ENCODE assay signal across 8 cellular contexts in genomic region chr14:92692822-92693226, GRCh38. TPM values are rescaled to one million over a fixed set of nuclear protein-coding genes. Genes with fewer than 3 reads are reported as not detected.
DNase-seq lines count a peak whose midpoint lies in the region; ATAC-seq and TF ChIP-seq lines count a peak whose summit lies in the region.

No MANE protein-coding gene starts in this region.

- no peaks in the 10 kb centered on the region for H3K4me1 Mint-ChIP-seq in activated T-helper 1 cell treated with anti-CD3 and anti-CD28 coated beads, Interleukin-12 subunit alpha, Interleukin-12 subunit beta, Interleukin-2, Interleukin-4 antibody, amounts not matched to agents 30 ng/mL and 10 ng/mL and 1 ng/mL, durations not matched to agents 14 hours and 24 hours and 36 hours (ENCODE audit: low read depth)

- in situ Hi-C loops in transverse colon (cut with MboI; ENCODE audit: low pct_ligation_motif_present in 1 of 4, low pct_unique_long_range_greater_than_20kb in 1 of 4, low sequenced_read_pairs in 3 of 4): loop anchor here (25.0 kb wide), 2 partner anchors 94 to 556 kb away; partner anchors contain the start of gene GOLGA5 (in 1 of the 4)

- H3K27ac ChIP-seq in heart left ventricle (peak overlapping the region in 9 of 12 donors; percentile 18 to 76 (median 53)), transverse colon (peak overlapping the region in 3 of 4 donors; percentile 3 to 41 (median 13))

- WGBS in heart left ventricle, 4 donors: 8 to 28% (median 17%) methylated on average over 2 of the region's 2 CpGs
- 10% methylated on average over 2 of the region's 2 CpGs; no CpG with 5 or more reads in 1 of the 2 donors for WGBS in transverse colon (ENCODE audit: low coverage in 1 of 2), 2 donors

- no peaks in the 10 kb centered on the region for H3K36me3 Mint-ChIP-seq in activated T-helper 1 cell treated with anti-CD3 and anti-CD28 coated beads, Interleukin-12 subunit alpha, Interleukin-12 subunit beta, Interleukin-2, Interleukin-4 antibody, amounts not matched to agents 30 ng/mL and 10 ng/mL and 1 ng/mL, durations not matched to agents 14 hours and 24 hours and 36 hours (ENCODE audit: low read depth)

- H3K27me3 ChIP-seq in heart left ventricle: no peaks in the 10 kb centered on the region
- no peaks in the 10 kb centered on the region for H3K27me3 ChIP-seq in transverse colon

- TF ChIP-seq EP300 in transverse colon (IDR thresholded peaks at IDR 0.05; ENCODE audit: low read depth): no peak

- no peak overlapping the region for H3K27ac Mint-ChIP-seq in activated T-helper 1 cell treated with anti-CD3 and anti-CD28 coated beads, Interleukin-12 subunit alpha, Interleukin-12 subunit beta, Interleukin-2, Interleukin-4 antibody, amounts not matched to agents 30 ng/mL and 10 ng/mL and 1 ng/mL, durations not matched to agents 14 hours and 24 hours and 36 hours

- H3K27me3 Mint-ChIP-seq in activated T-helper 1 cell treated with anti-CD3 and anti-CD28 coated beads, Interleukin-12 subunit alpha, Interleukin-12 subunit beta, Interleukin-2, Interleukin-4 antibody, amounts not matched to agents 30 ng/mL and 10 ng/mL and 1 ng/mL, durations not matched to agents 14 hours and 24 hours and 36 hours (ENCODE audit: insufficient read depth): peaks cover 16% of the 10 kb centered on the region

- no peak overlapping the region for H3K4me3 Mint-ChIP-seq in activated T-helper 1 cell treated with anti-CD3 and anti-CD28 coated beads, Interleukin-12 subunit alpha, Interleukin-12 subunit beta, Interleukin-2, Interleukin-4 antibody, amounts not matched to agents 30 ng/mL and 10 ng/mL and 1 ng/mL, durations not matched to agents 14 hours and 24 hours and 36 hours

- peaks cover 0 to 23% (median 0%) of the 10 kb centered on the region in 9 donors for H3K36me3 ChIP-seq in heart left ventricle
- no peaks in the 10 kb centered on the region for H3K36me3 ChIP-seq in transverse colon

- peak; percentile 14 for DNase-seq in activated T-helper 1 cell treated with Interleukin-2 at 50 U/mL for 16 hours (ENCODE audit: low read depth)
- DNase-seq in activated T-helper 1 cell treated with anti-CD3 and anti-CD28 coated beads, Interleukin-12 subunit alpha, Interleukin-12 subunit beta, Interleukin-2, Interleukin-4 antibody, amounts not matched to agents 30 ng/mL and 10 ng/mL and 1 ng/mL, durations not matched to agents 14 hours and 24 hours and 36 hours (ENCODE audit: low spot score): no peak
- peak; percentile 88 for DNase-seq in NCI-H748 (lab: John Stamatoyannopoulos, UW; ENCODE audit: unreplicated experiment)
- DNase-seq in heart left ventricle: peak; percentile 82 to 94 (median 89)
- peak; percentile 67 for DNase-seq in transverse colon
- no peak for DNase-seq in HuH-7 (ENCODE audit: low spot score)
- DNase-seq in activated CD8-positive, alpha-beta memory T cell treated with anti-CD3 and anti-CD28 coated beads, Interleukin-2, amount 50 U/mL, for 48 hours: no peak

- no peak for TF ChIP-seq POLR2A in heart left ventricle (IDR thresholded peaks at IDR 0.05)
- no peak for TF ChIP-seq POLR2A in transverse colon (IDR thresholded peaks at IDR 0.05)

- TF ChIP-seq CTCF in heart left ventricle (IDR thresholded peaks at IDR 0.05): no peak
- TF ChIP-seq CTCF in transverse colon (IDR thresholded peaks at IDR 0.05): no peak

- H3K9me3 ChIP-seq in heart left ventricle (no peaks in the 10 kb centered on the region), transverse colon (no peaks in the 10 kb centered on the region)

- intact Hi-C loops in activated T-helper 1 cell treated with anti-CD3 and anti-CD28 coated beads, Interleukin-12 subunit alpha, Interleukin-12 subunit beta, Interleukin-2, Interleukin-4 antibody, amounts not matched to agents 30 ng/mL and 10 ng/mL and 1 ng/mL, durations not matched to agents 14 hours and 24 hours and 36 hours (cut with micrococcal nuclease): no loop called here
- intact Hi-C loops in heart left ventricle (cut with DNase I): no loop called here
- intact Hi-C loops in transverse colon (cut with DNase I; ENCODE audit: low total_unique reads): no loop called here

- no peak overlapping the region for H3K4me3 ChIP-seq in heart left ventricle
- H3K4me3 ChIP-seq in transverse colon: no peak overlapping the region

- H3K9me3 Mint-ChIP-seq in activated T-helper 1 cell treated with anti-CD3 and anti-CD28 coated beads, Interleukin-12 subunit alpha, Interleukin-12 subunit beta, Interleukin-2, Interleukin-4 antibody, amounts not matched to agents 30 ng/mL and 10 ng/mL and 1 ng/mL, durations not matched to agents 14 hours and 24 hours and 36 hours: no peaks in the 10 kb centered on the region

- H3K4me1 ChIP-seq in heart left ventricle (peaks cover 5 to 42% (median 16%) of the 10 kb centered on the region in 12 donors), transverse colon (peaks cover 0 to 28% (median 18%) of the 10 kb centered on the region in 4 donors)

- ATAC-seq in heart left ventricle: peak; percentile 62 to 87 (median 74)
- ATAC-seq in HG02610 (IDR thresholded peaks at IDR 0.05; ENCODE audit: unreplicated experiment): no peak

RNA-seq across cellular contexts. Expression of gene LGMN, which starts 55.6 kb away (rescaled TPM):
- total RNA-seq in activated T-helper 1 cell treated with anti-CD3 and anti-CD28 coated beads, Interleukin-12 subunit alpha, Interleukin-12 subunit beta, Interleukin-2, Interleukin-4 antibody, amounts not matched to agents 30 ng/mL and 10 ng/mL and 1 ng/mL, durations not matched to agents 14 hours and 24 hours and 36 hours: 1.3 and 2.2 TPM in 2 replicates
- total RNA-seq in heart left ventricle (100 to 1,000 TPM in 8 of 9 donors, 10 to 100 TPM in 1; 92.7 to 327 (median 114) TPM), transverse colon (100 to 1,000 TPM in 1 of 4 donors, 10 to 100 TPM in 3; 26.5 to 103 (median 57.2) TPM)
- 100 to 1,000 TPM in 1 of 2 donors, 10 to 100 TPM in 1; 78.8 to 106 TPM for polyA plus RNA-seq in heart left ventricle

Comparison
In these comparisons a context has a peak if more than half of its experiments do, and no peak if none do; other contexts are left out.
1. DNase-seq: peak in activated T-helper 1 cell treated with Interleukin-2 at 50 U/mL for 16 hours (single experiment), NCI-H748 (single experiment), heart left ventricle (5 of 5) and transverse colon (single experiment); none in activated T-helper 1 cell treated with anti-CD3 and anti-CD28 coated beads, Interleukin-12 subunit alpha, Interleukin-12 subunit beta, Interleukin-2, Interleukin-4 antibody, amounts not matched to agents 30 ng/mL and 10 ng/mL and 1 ng/mL, durations not matched to agents 14 hours and 24 hours and 36 hours (single experiment), HuH-7 (single experiment) and activated CD8-positive, alpha-beta memory T cell treated with anti-CD3 and anti-CD28 coated beads, Interleukin-2, amount 50 U/mL, for 48 hours (single experiment).